In the genomic region with DNA sequence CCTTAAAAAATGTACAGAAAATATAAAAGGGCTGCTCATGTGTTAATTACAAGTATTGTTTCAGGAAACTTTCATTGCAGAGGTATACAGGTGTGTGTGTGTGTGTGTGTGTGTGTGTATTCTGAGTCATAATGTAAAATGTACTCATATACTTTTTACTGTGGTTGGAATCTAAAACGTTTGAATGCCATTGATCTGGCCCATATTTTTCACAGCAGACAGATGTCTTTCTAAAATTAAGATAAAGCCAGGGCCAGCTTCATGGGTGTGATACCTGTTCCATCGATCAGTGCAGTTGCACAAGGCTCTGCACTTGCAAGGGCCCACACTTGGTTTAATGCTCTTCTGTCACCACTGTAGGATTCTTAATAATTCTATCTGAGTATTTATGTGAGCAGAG, we compare ENCODE assay signal across 9 cellular contexts.
DNase-seq lines count a peak whose midpoint lies in the region; ATAC-seq and TF ChIP-seq lines count a peak whose summit lies in the region.
"Had no signal": no experiment of that assay in that cellular context is flagged by ENCODE, and none has a peak within 500 bp of the region (broad histone marks: within the 10 kb centered on the region; RNA-seq: fewer than 3 reads in every experiment).

No MANE protein-coding gene starts in this region.

- H3K14ac ChIP-seq in trophoblast cell (ENCODE audit: low read length) = no peak overlapping the region

- H3K9ac ChIP-seq in trophoblast cell (ENCODE audit: low read length) = no peak overlapping the region
- H3K9ac ChIP-seq in Karpas-422 (ENCODE audit: low read length) = no peak overlapping the region

- H3K36me3 ChIP-seq in trophoblast cell (ENCODE audit: control insufficient read depth in 1 of 2, insufficient read depth in 2 of 2, low read length in 2 of 2) = no peaks in the 10 kb centered on the region
- H3K36me3 ChIP-seq in Karpas-422 (ENCODE audit: insufficient read depth, low read length) = no peaks in the 10 kb centered on the region
- H3K36me3 ChIP-seq in Peyer's patch = no peaks in the 10 kb centered on the region

- no peaks in the 10 kb centered on the region for H3K79me2 ChIP-seq in trophoblast cell (ENCODE audit: control insufficient read depth, insufficient read depth, low read length, poor library complexity)
- H3K79me2 ChIP-seq in Karpas-422 (ENCODE audit: low read length) = no peaks in the 10 kb centered on the region

- no peak overlapping the region for H2BK5ac ChIP-seq in trophoblast cell (ENCODE audit: low read depth, low read length, poor library complexity)

- no peak overlapping the region for H3K4me3 Mint-ChIP-seq in activated T-cell treated with anti-CD3 and anti-CD28 coated beads, Interleukin-2, amount 50 U/mL, for 4 hours

- TF ChIP-seq CTCF in Peyer's patch (IDR thresholded peaks at IDR 0.05) = no peak

- H2AFZ ChIP-seq in trophoblast cell (ENCODE audit: insufficient read depth, low read length, poor library complexity) (no peak overlapping the region), Karpas-422 (ENCODE audit: low read length) (no peak overlapping the region)

- no CpG with 5 or more reads among the region's 2 CpGs for WGBS in trophoblast cell (ENCODE audit: extremely low coverage, insufficient coverage, insufficient read length)

- ATAC-seq in GM19324 (IDR thresholded peaks at IDR 0.05; ENCODE audit: low FRiP score, unreplicated experiment) = peak; percentile 8
- ATAC-seq in HG02870 (IDR thresholded peaks at IDR 0.05; ENCODE audit: unreplicated experiment) = peak; percentile 38
- peak; percentile 72 to 73 for ATAC-seq in activated T-cell treated with anti-CD3 and anti-CD28 coated beads, Interleukin-2, amount 50 U/mL, for 4 hours

- H3K9me2 ChIP-seq in Karpas-422 (replicated peaks; ENCODE audit: insufficient read depth, low read length) = no peaks in the 10 kb centered on the region

- H2BK12ac ChIP-seq in trophoblast cell (ENCODE audit: low read length) = no peak overlapping the region

- peaks cover 32% of the 10 kb centered on the region for H3K4me1 Mint-ChIP-seq in activated T-cell treated with anti-CD3 and anti-CD28 coated beads, Interleukin-2, amount 50 U/mL, for 4 hours (ENCODE audit: low read depth)

- H4K12ac ChIP-seq in trophoblast cell (ENCODE audit: low read depth, low read length) = no peak overlapping the region

- no peak overlapping the region for H3K4ac ChIP-seq in trophoblast cell (ENCODE audit: low read depth, low read length)

- no peak overlapping the region for H4K8ac ChIP-seq in trophoblast cell (ENCODE audit: low read depth, low read length)

- H3K4me2 ChIP-seq in trophoblast cell (ENCODE audit: low read length) (no peak overlapping the region), Karpas-422 (ENCODE audit: low read depth, low read length, poor library complexity, severe bottlenecking) (no peak overlapping the region)

- H4K20me1 ChIP-seq in Karpas-422 (ENCODE audit: insufficient read depth, low read depth, low read length) = no peaks in the 10 kb centered on the region

- H3K9me3 ChIP-seq in trophoblast cell (ENCODE audit: insufficient read depth, low read depth, low read length) (no peaks in the 10 kb centered on the region), Karpas-422 (ENCODE audit: low read length) (no peaks in the 10 kb centered on the region), Peyer's patch (no peaks in the 10 kb centered on the region)

- H4K91ac ChIP-seq in trophoblast cell (ENCODE audit: low read depth, low read length) = no peak overlapping the region

- peaks cover 5% of the 10 kb centered on the region in 2 experiments for H3K4me1 ChIP-seq in trophoblast cell (ENCODE audit: control insufficient read depth in 1 of 2, insufficient read depth in 2 of 2, low read length in 2 of 2)
- H3K4me1 ChIP-seq in Karpas-422 (ENCODE audit: low read length) = no peaks in the 10 kb centered on the region
- H3K4me1 ChIP-seq in Peyer's patch = peaks cover 0 to 10% (median 4%) of the 10 kb centered on the region in 4 donors

- no peaks in the 10 kb centered on the region for H3K36me3 Mint-ChIP-seq in activated T-cell treated with anti-CD3 and anti-CD28 coated beads, Interleukin-2, amount 50 U/mL, for 4 hours (ENCODE audit: insufficient read depth)

- H3K27ac ChIP-seq in trophoblast cell (ENCODE audit: low read depth, low read length) (peak overlapping the region; percentile 37), Karpas-422 (ENCODE audit: low read length) (no peak overlapping the region), Peyer's patch (peak overlapping the region in 2 of 4 donors; percentile 2 to 30)

- H3K27me3 ChIP-seq in trophoblast cell (ENCODE audit: insufficient read depth, low read length) (no peaks in the 10 kb centered on the region), Karpas-422 (ENCODE audit: low read length) (no peaks in the 10 kb centered on the region), Peyer's patch (no peaks in the 10 kb centered on the region)

- H3K4me3 ChIP-seq in trophoblast cell (ENCODE audit: low read depth, low read length) (no peak overlapping the region), Karpas-422 (ENCODE audit: low read length) (no peak overlapping the region), Peyer's patch (no peak overlapping the region)

- TF ChIP-seq POLR2A in Peyer's patch (IDR thresholded peaks at IDR 0.05) = no peak

- DNase-seq in activated T-cell treated with anti-CD3 and anti-CD28 coated beads, Interleukin-2, amount 50 U/mL, for 4 hours = no peak
- no peak for DNase-seq in trophoblast cell
- no peak for DNase-seq in NCI-H187 (lab: John Stamatoyannopoulos, UW)
- DNase-seq in Karpas-422 = no peak
- no peak for DNase-seq in Peyer's patch
- DNase-seq: caudate nucleus, MM.1S had no signal

- no peak overlapping the region for H2BK120ac ChIP-seq in trophoblast cell (ENCODE audit: insufficient read depth, low read length, poor library complexity)

- no peak overlapping the region for H2AK5ac ChIP-seq in trophoblast cell (ENCODE audit: low read length)

- no peak overlapping the region for H3K18ac ChIP-seq in trophoblast cell (ENCODE audit: low read length)

- no peaks in the 10 kb centered on the region for H3K27me3 Mint-ChIP-seq in activated T-cell treated with anti-CD3 and anti-CD28 coated beads, Interleukin-2, amount 50 U/mL, for 4 hours (ENCODE audit: low read depth)

- H3K79me1 ChIP-seq in trophoblast cell (ENCODE audit: low read length) = peaks cover 3% of the 10 kb centered on the region

- H3K23ac ChIP-seq in trophoblast cell (ENCODE audit: low read length) = no peak overlapping the region

- H3K9me3 Mint-ChIP-seq in activated T-cell treated with anti-CD3 and anti-CD28 coated beads, Interleukin-2, amount 50 U/mL, for 4 hours = no peaks in the 10 kb centered on the region

Comparison
In these comparisons a context has a peak if more than half of its experiments do, and no peak if none do; other contexts are left out.
1. ATAC-seq: peak in every context shown above with its lines; median percentile 72 in activated T-cell treated with anti-CD3 and anti-CD28 coated beads, Interleukin-2, amount 50 U/mL, for 4 hours; 38 in HG02870; 8 in GM19324.